ENCODE assay signal across 34 cellular contexts in genomic region chr11:65189191-65189590, GRCh38. TPM values are rescaled to one million over a fixed set of nuclear protein-coding genes. Genes with fewer than 3 reads are reported as not detected.
"Had no signal": no experiment of that assay in that cellular context is flagged by ENCODE, and none has a peak within 500 bp of the region (broad histone marks: within the 10 kb centered on the region; RNA-seq: fewer than 3 reads in every experiment).

No MANE protein-coding gene starts in this region.

- H3K27ac Mint-ChIP-seq: activated naive CD4-positive, alpha-beta T cell treated with anti-CD3 and anti-CD28 coated beads for 36 hours; activated naive CD8-positive, alpha-beta T cell treated with anti-CD3 and anti-CD28 coated beads for 36 hours; brain; endodermal cell; T-helper 1 cell treated with Interleukin-12 subunit alpha and Interleukin-12 subunit beta and Interleukin-4 antibody, amounts not matched to agents 30 μg/mL and 1 μg/mL, for 36 hours had no signal

- H3K27me3 ChIP-seq: adrenal gland, ascending aorta, cardiac muscle cell, esophagus muscularis mucosa, foreskin keratinocyte, heart left ventricle, ovary, tibial nerve, uterus had no signal

- H3K4me2 ChIP-seq: smooth muscle cell had no signal

- FAIRE-seq: TTC549 had no signal

- H3K4me3 Mint-ChIP-seq: activated naive CD4-positive, alpha-beta T cell treated with anti-CD3 and anti-CD28 coated beads for 36 hours; activated naive CD8-positive, alpha-beta T cell treated with anti-CD3 and anti-CD28 coated beads for 36 hours; brain; endodermal cell; nephron progenitor cell; T-helper 1 cell treated with Interleukin-12 subunit alpha and Interleukin-12 subunit beta and Interleukin-4 antibody, amounts not matched to agents 30 μg/mL and 1 μg/mL, for 36 hours had no signal

- H3K4me1 Mint-ChIP-seq: activated naive CD8-positive, alpha-beta T cell treated with anti-CD3 and anti-CD28 coated beads for 36 hours had no signal

- H3K36me3 ChIP-seq: ovary, uterus had no signal

- H3K4me3 ChIP-seq: adrenal gland, ascending aorta, cardiac muscle cell, esophagus muscularis mucosa, heart left ventricle, left ventricle myocardium inferior, lung, ovary, smooth muscle cell, tibial nerve, uterus had no signal

- H3K9me3 Mint-ChIP-seq: activated naive CD4-positive, alpha-beta T cell treated with anti-CD3 and anti-CD28 coated beads for 36 hours; activated naive CD8-positive, alpha-beta T cell treated with anti-CD3 and anti-CD28 coated beads for 36 hours; brain; endodermal cell; nephron progenitor cell; T-helper 1 cell treated with Interleukin-12 subunit alpha and Interleukin-12 subunit beta and Interleukin-4 antibody, amounts not matched to agents 30 μg/mL and 1 μg/mL, for 36 hours had no signal

- H3K36me3 Mint-ChIP-seq: activated naive CD8-positive, alpha-beta T cell treated with anti-CD3 and anti-CD28 coated beads for 36 hours had no signal

- DNase-seq: activated CD4-positive, alpha-beta T cell treated with anti-CD3 and anti-CD28 coated beads for 4 hours; activated CD4-positive, alpha-beta T cell treated with anti-CD3 and anti-CD28 coated beads, Interleukin-2, amount 50 U/mL, for 48 hours; activated effector memory CD4-positive, alpha-beta T cell treated with anti-CD3 and anti-CD28 coated beads, Interleukin-2, amount 50 U/mL, for 16 hours; activated naive CD4-positive, alpha-beta T cell treated with anti-CD3 and anti-CD28 coated beads for 36 hours; activated naive CD8-positive, alpha-beta T cell treated with anti-CD3 and anti-CD28 coated beads for 36 hours; foreskin keratinocyte; heart left ventricle; left ventricle myocardium inferior; nephron progenitor cell; stimulated activated CD4-positive, alpha-beta T cell treated with anti-CD3 and anti-CD28 coated beads, Interleukin-15, amount 100 ng/mL, for 24 hours; stimulated activated CD4-positive, alpha-beta T cell treated with anti-CD3 and anti-CD28 coated beads, Interleukin-2, amount 100 ng/mL, for 24 hours; stimulated activated naive CD4-positive, alpha-beta T cell treated with Interleukin-2 at 50 U/mL for 16 hours; SW 1271; T-helper 9 cell; uterus had no signal

- H3K4me1 ChIP-seq: adrenal gland, ascending aorta, foreskin keratinocyte, heart left ventricle, left ventricle myocardium inferior, uterus had no signal

- H3K27ac ChIP-seq: adrenal gland, ascending aorta, cardiac muscle cell, esophagus muscularis mucosa, foreskin keratinocyte, heart left ventricle, left ventricle myocardium inferior, ovary, tibial nerve, uterus, VCaP had no signal

- H3K27me3 Mint-ChIP-seq: activated naive CD8-positive, alpha-beta T cell treated with anti-CD3 and anti-CD28 coated beads for 36 hours; progenitor cell of endocrine pancreas had no signal

- ATAC-seq: foreskin keratinocyte had no signal

- H3K9me3 ChIP-seq: adrenal gland, ascending aorta, esophagus muscularis mucosa, heart left ventricle, left ventricle myocardium inferior, ovary, tibial nerve, uterus had no signal

RNA-seq across cellular contexts. Expression of gene SPDYC, which starts 19.2 kb away (rescaled TPM):
- total RNA-seq: activated CD8-positive, alpha-beta memory T cell treated with anti-CD3 and anti-CD28 coated beads for 36 hours; activated naive CD4-positive, alpha-beta T cell treated with anti-CD3 and anti-CD28 coated beads for 36 hours; activated naive CD8-positive, alpha-beta T cell treated with anti-CD3 and anti-CD28 coated beads for 36 hours; adrenal gland; ascending aorta; chondrocyte; esophagus muscularis mucosa; foreskin keratinocyte; heart left ventricle; left ventricle myocardium inferior; lung; mucosa of gallbladder; ovary; progenitor cell of endocrine pancreas; renal cortical epithelial cell; smooth muscle cell; temporal lobe; tibial nerve; uterus had no signal
- polyA plus RNA-seq: cardiac muscle cell, foreskin keratinocyte, heart left ventricle, lung, smooth muscle cell had no signal
